ENCODE assay signal across 18 cellular contexts in genomic region chr3:102756706-102757105, GRCh38.
DNase-seq lines count a peak whose midpoint lies in the region; ATAC-seq and TF ChIP-seq lines count a peak whose summit lies in the region.
"Had no signal": no experiment of that assay in that cellular context is flagged by ENCODE, and none has a peak within 500 bp of the region (broad histone marks: within the 10 kb centered on the region; RNA-seq: fewer than 3 reads in every experiment).

No MANE protein-coding gene starts in this region.

- H2BK20ac ChIP-seq in IMR-90 (ENCODE audit: low read depth, low read length): no peak overlapping the region

- H4K20me1 ChIP-seq in IMR-90 (ENCODE audit: insufficient read depth, low read length): no peaks in the 10 kb centered on the region

- no peaks in the 10 kb centered on the region for H3K27me3 ChIP-seq in IMR-90 (ENCODE audit: control insufficient read depth, insufficient read depth, low read length)
- H3K27me3 ChIP-seq in liver (ENCODE audit: control insufficient read depth in 4 of 4, insufficient read depth in 4 of 4, low read length in 3 of 4): no peaks in the 10 kb centered on the region
- no peaks in the 10 kb centered on the region for H3K27me3 ChIP-seq in right cardiac atrium (ENCODE audit: control insufficient read depth, insufficient read depth)
- H3K27me3 ChIP-seq in endodermal cell (ENCODE audit: control insufficient read depth, insufficient read depth, low read length, poor library complexity, severe bottlenecking): peaks cover 65% of the 10 kb centered on the region
- no peaks in the 10 kb centered on the region for H3K27me3 ChIP-seq in ascending aorta
- H3K27me3 ChIP-seq: BE2C had no signal

- ATAC-seq in IMR-90 (ENCODE audit: low read depth) (no peak), right cardiac atrium (no peak)

- no peaks in the 10 kb centered on the region for H3K9me3 Mint-ChIP-seq in endodermal cell
- H3K9me3 Mint-ChIP-seq: CD4-positive, CD25-positive, alpha-beta regulatory T cell; H9 had no signal

- no peaks in the 10 kb centered on the region for H3K9me1 ChIP-seq in IMR-90 (ENCODE audit: insufficient read depth, low read length)

- no peak overlapping the region for H3K4me3 ChIP-seq in IMR-90 (ENCODE audit: insufficient read depth, low read depth, low read length)
- H3K4me3 ChIP-seq in liver (ENCODE audit: low read depth in 1 of 3, low read length in 3 of 3): no peak overlapping the region
- no peak overlapping the region for H3K4me3 ChIP-seq in right cardiac atrium (ENCODE audit: low read length)
- H3K4me3 ChIP-seq in endodermal cell (ENCODE audit: low read length): no peak overlapping the region
- H3K4me3 ChIP-seq in ascending aorta: no peak overlapping the region

- dilution Hi-C loops in IMR-90 (cut with HindIII; ENCODE audit: low sequenced_read_pairs, unreplicated experiment): no loop called here

- in situ Hi-C loops in IMR-90 (cut with MboI; ENCODE audit: low sequenced_read_pairs): no loop called here

- H3K23ac ChIP-seq in IMR-90 (ENCODE audit: low read depth, low read length): no peak overlapping the region

- no peak overlapping the region for H3K14ac ChIP-seq in IMR-90 (replicated peaks; ENCODE audit: low read depth, low read length)

- H3K4me2 ChIP-seq in IMR-90 (ENCODE audit: low read depth, low read length): no peak overlapping the region

- CTCF ChIA-PET in IMR-90 (lab: Yijun Ruan, JAX): no interaction called here

- H2BK15ac ChIP-seq in IMR-90 (ENCODE audit: low read depth, low read length): no peak overlapping the region

- H3K18ac ChIP-seq in IMR-90 (ENCODE audit: low read depth, low read length): no peak overlapping the region

- TF ChIP-seq POLR2A in IMR-90 (IDR thresholded peaks at IDR 0.05; ENCODE audit: low read depth, low read length): no peak

- POLR2A ChIA-PET in IMR-90 (lab: Charles Lee; ENCODE audit: unreplicated experiment): no interaction called here

- TF ChIP-seq RAD21 in IMR-90 (IDR thresholded peaks at IDR 0.05; ENCODE audit: low read length) (no peak), liver (IDR thresholded peaks at IDR 0.05) (peak; percentile 11 to 44)

- H2AK9ac ChIP-seq in IMR-90 (replicated peaks; ENCODE audit: low read depth, low read length, poor library complexity): no peak overlapping the region

- H4K8ac ChIP-seq in IMR-90 (ENCODE audit: low read depth in 2 of 2, low read length in 2 of 2): no peak overlapping the region

- H3K9ac ChIP-seq in IMR-90 (ENCODE audit: low read depth, low read length) (no peak overlapping the region), liver (ENCODE audit: low read depth in 1 of 2, low read length in 2 of 2) (no peak overlapping the region), endodermal cell (ENCODE audit: extremely low read depth, low read length, poor library complexity, severe bottlenecking) (no peak overlapping the region)

- no CpG with 5 or more reads among the region's 2 CpGs for WGBS in IMR-90 (ENCODE audit: extremely low coverage in 2 of 2, insufficient read length in 1 of 2), 2 experiments
- WGBS in liver: 21% methylated on average over 2 of the region's 2 CpGs
- WGBS in right cardiac atrium: 65% methylated on average over 2 of the region's 2 CpGs
- 89 to 92% methylated on average over 2 of the region's 2 CpGs for WGBS in endodermal cell (ENCODE audit: insufficient coverage in 1 of 2, insufficient read length in 1 of 2), 2 experiments

- H2AFZ ChIP-seq in IMR-90 (replicated peaks; ENCODE audit: low read length, poor library complexity): no peak overlapping the region

- H3K79me1 ChIP-seq in IMR-90 (ENCODE audit: low read depth in 1 of 2, low read length in 2 of 2): no peaks in the 10 kb centered on the region

- no peak overlapping the region for H3K56ac ChIP-seq in IMR-90 (ENCODE audit: extremely low read depth, insufficient read depth, low read length)

- H3K36me3 ChIP-seq in IMR-90 (ENCODE audit: control insufficient read depth, insufficient read depth, low read length): no peaks in the 10 kb centered on the region
- H3K36me3 ChIP-seq in liver (ENCODE audit: control insufficient read depth in 4 of 4, insufficient read depth in 3 of 4, low read depth in 1 of 4, low read length in 3 of 4): no peaks in the 10 kb centered on the region
- no peaks in the 10 kb centered on the region for H3K36me3 ChIP-seq in endodermal cell (ENCODE audit: control insufficient read depth, insufficient read depth, low read length)
- H3K36me3 ChIP-seq in ascending aorta: no peaks in the 10 kb centered on the region
- H3K36me3 ChIP-seq: BE2C had no signal

- no peak overlapping the region for H3K27ac ChIP-seq in IMR-90 (ENCODE audit: insufficient read depth, low read length)
- H3K27ac ChIP-seq in liver (ENCODE audit: low read depth in 1 of 2, low read length in 2 of 2): no peak overlapping the region
- no peak overlapping the region for H3K27ac ChIP-seq in right cardiac atrium (ENCODE audit: low read length)
- H3K27ac ChIP-seq in endodermal cell (ENCODE audit: low read depth, low read length): no peak overlapping the region
- no peak overlapping the region for H3K27ac ChIP-seq in ascending aorta

- intact Hi-C loops in IMR-90 (cut with micrococcal nuclease) (no loop called here), right cardiac atrium (cut with DNase I) (no loop called here), ascending aorta (cut with DNase I) (no loop called here)

- no peaks in the 10 kb centered on the region for H3K4me1 ChIP-seq in IMR-90 (ENCODE audit: control insufficient read depth, insufficient read depth, low read length)
- peaks cover 0 to 17% (median 10%) of the 10 kb centered on the region in 4 donors for H3K4me1 ChIP-seq in liver (ENCODE audit: control insufficient read depth in 4 of 4, insufficient read depth in 4 of 4, low read length in 3 of 4)
- no peaks in the 10 kb centered on the region for H3K4me1 ChIP-seq in right cardiac atrium (ENCODE audit: control insufficient read depth, insufficient read depth, low read length)
- H3K4me1 ChIP-seq in endodermal cell (ENCODE audit: control insufficient read depth, insufficient read depth, low read length): no peaks in the 10 kb centered on the region
- no peaks in the 10 kb centered on the region for H3K4me1 ChIP-seq in ascending aorta

- H3K27me3 Mint-ChIP-seq in endodermal cell (ENCODE audit: insufficient read depth): peaks cover 43% of the 10 kb centered on the region
- H3K27me3 Mint-ChIP-seq: CD4-positive, CD25-positive, alpha-beta regulatory T cell; CD8-positive, alpha-beta memory T cell had no signal

- H4K91ac ChIP-seq in IMR-90 (ENCODE audit: insufficient read depth, low read depth, low read length): no peak overlapping the region

- no peak overlapping the region for H3K4ac ChIP-seq in IMR-90 (ENCODE audit: low read depth, low read length)

- TF ChIP-seq CTCF in IMR-90 (conservative IDR thresholded peaks at IDR 0.05; ENCODE audit: low read depth, low read length): no peak
- no peak for TF ChIP-seq CTCF in liver (IDR thresholded peaks at IDR 0.05; ENCODE audit: low read depth, low read length, missing input control)
- TF ChIP-seq CTCF in endodermal cell (conservative IDR thresholded peaks at IDR 0.05): no peak
- TF ChIP-seq CTCF in ascending aorta (IDR thresholded peaks at IDR 0.05): no peak

- no peak overlapping the region for H4K5ac ChIP-seq in IMR-90 (ENCODE audit: low read depth, low read length)

- BruUV-seq in IMR-90 (replicated peaks; lab: Mats Ljungman, UMichigan): no TSS peak

- DNase-seq in IMR-90 (no peak), NCI-H69 (lab: John Stamatoyannopoulos, UW) (peak; percentile 23), amniotic epithelial cell (ENCODE audit: low read depth) (peak; percentile 5), right cardiac atrium (no peak), endodermal cell (no peak), ascending aorta (ENCODE audit: low spot score in 2 of 2) (no peak), EL (no peak)
- DNase-seq: BE2C; C1 segment of cervical spinal cord; CD4-positive, CD25-positive, alpha-beta regulatory T cell; CD8-positive, alpha-beta memory T cell; COR-L47; DMS 273 treated with DMSO at 0.1 percent for 48 hours; DMS53; DND-41; GOT3; H9 had no signal

- peaks cover 19% of the 10 kb centered on the region for H3K4me1 Mint-ChIP-seq in endodermal cell
- H3K4me1 Mint-ChIP-seq: CD4-positive, CD25-positive, alpha-beta regulatory T cell; CD8-positive, alpha-beta memory T cell had no signal

- H2BK5ac ChIP-seq in IMR-90 (ENCODE audit: low read depth, low read length, poor library complexity, severe bottlenecking): no peak overlapping the region

- H3K27ac Mint-ChIP-seq in endodermal cell: no peak overlapping the region
- H3K27ac Mint-ChIP-seq: CD4-positive, CD25-positive, alpha-beta regulatory T cell; CD8-positive, alpha-beta memory T cell; H9 had no signal

- no peaks in the 10 kb centered on the region for H3K9me3 ChIP-seq in IMR-90 (ENCODE audit: control insufficient read depth, insufficient read depth, low read length)
- peaks cover 0 to 2% (median 0%) of the 10 kb centered on the region in 4 donors for H3K9me3 ChIP-seq in liver (ENCODE audit: control insufficient read depth in 4 of 4, low read length in 3 of 4)
- H3K9me3 ChIP-seq in right cardiac atrium (ENCODE audit: control insufficient read depth, low read length): no peaks in the 10 kb centered on the region
- H3K9me3 ChIP-seq in endodermal cell (ENCODE audit: control insufficient read depth, low read length): no peaks in the 10 kb centered on the region
- no peaks in the 10 kb centered on the region for H3K9me3 ChIP-seq in ascending aorta
- H3K9me3 ChIP-seq: BE2C had no signal

- no peak overlapping the region for H3K4me3 Mint-ChIP-seq in endodermal cell
- H3K4me3 Mint-ChIP-seq: CD4-positive, CD25-positive, alpha-beta regulatory T cell; CD8-positive, alpha-beta memory T cell; H9 had no signal

- no peaks in the 10 kb centered on the region for H3K36me3 Mint-ChIP-seq in endodermal cell (ENCODE audit: low read depth)
- H3K36me3 Mint-ChIP-seq: CD4-positive, CD25-positive, alpha-beta regulatory T cell; CD8-positive, alpha-beta memory T cell had no signal

- no peak overlapping the region for H2BK120ac ChIP-seq in IMR-90 (ENCODE audit: low read depth, low read length)

- no peak overlapping the region for H2AK5ac ChIP-seq in IMR-90 (ENCODE audit: low read depth, low read length)

TF ChIP-seq in IMR-90, 13 proteins besides CTCF, POLR2A, EP300 and RAD21:
- TF ChIP-seq BHLHE40 (IDR thresholded peaks at IDR 0.05; ENCODE audit: low read depth, low read length) (no peak), CEBPB (IDR thresholded peaks at IDR 0.05; ENCODE audit: low read depth, low read length) (peak; percentile 64)

TF ChIP-seq in liver, 16 proteins besides CTCF, POLR2A, EP300 and RAD21 (continues in another document):
- TF ChIP-seq RXRA (IDR thresholded peaks at IDR 0.05): peak; percentile 16 to 70
- TF ChIP-seq JUND (IDR thresholded peaks at IDR 0.05): peak in 1 of 2 donors; percentile 74
- TF ChIP-seq HNF4G (IDR thresholded peaks at IDR 0.05): no peak
- TF ChIP-seq ATF3 (IDR thresholded peaks at IDR 0.05): peak; percentile 63
- peak; percentile 55 to 78 for TF ChIP-seq HNF4A (conservative IDR thresholded peaks at IDR 0.05)
- TF ChIP-seq FOXA1 (IDR thresholded peaks at IDR 0.05): peak; percentile 53
- no peak for TF ChIP-seq NR2F2 (IDR thresholded peaks at IDR 0.05)
- TF ChIP-seq FOXA2 (IDR thresholded peaks at IDR 0.05): no peak

Comparison
In these comparisons a context has a peak if more than half of its experiments do, and no peak if none do; other contexts are left out.
1. DNase-seq: peak in NCI-H69 (single experiment) and amniotic epithelial cell (single experiment); none in IMR-90 (single experiment), right cardiac atrium (0 of 3), endodermal cell (single experiment), ascending aorta (0 of 2) and EL (single experiment).